In the genomic region with DNA sequence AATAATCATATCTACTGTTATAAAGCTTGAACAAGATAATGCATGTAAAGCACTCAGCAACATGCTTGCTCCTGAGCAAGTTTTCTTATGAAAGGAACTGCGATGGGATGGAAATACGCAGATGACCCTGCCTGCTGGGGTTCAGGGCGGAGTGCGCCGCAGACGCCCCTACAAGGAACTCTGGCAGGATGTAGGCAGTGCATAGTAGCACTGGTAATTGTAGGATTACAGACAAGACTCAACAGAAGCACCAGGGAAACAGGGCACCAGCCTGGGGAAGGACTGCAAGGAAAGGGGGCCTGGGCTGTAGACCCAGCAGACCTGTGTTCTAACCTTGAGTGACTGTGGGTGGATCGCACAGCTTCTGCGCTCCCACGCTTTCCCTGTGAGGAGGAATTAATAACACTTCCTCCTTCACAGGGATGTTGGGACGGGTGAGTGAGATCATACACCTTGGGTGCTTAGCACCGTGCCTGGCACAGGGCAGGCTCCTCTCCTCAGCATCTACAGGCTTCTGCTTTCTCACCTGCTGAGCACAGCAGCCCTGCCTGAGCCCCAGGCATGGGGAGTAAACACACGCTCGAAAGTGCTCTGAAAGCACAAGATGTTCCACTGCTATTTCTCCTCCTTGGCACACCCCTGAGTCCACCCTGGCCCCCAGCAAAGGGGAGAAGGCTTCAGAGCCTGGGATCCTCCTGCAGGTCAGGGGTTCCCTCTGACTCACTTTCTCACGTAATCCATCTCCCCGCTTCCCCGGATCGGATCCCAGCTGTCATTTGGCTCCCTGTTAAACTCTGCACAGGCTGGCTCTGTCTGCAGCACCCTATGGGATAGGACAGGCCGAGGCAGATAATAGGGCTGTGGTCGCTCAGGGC, we compare ENCODE assay signal across 13 cellular contexts. TPM values are rescaled to one million over a fixed set of nuclear protein-coding genes. Genes with fewer than 3 reads are reported as not detected.
A peak's percentile ranks its signal among the peaks of the same experiment; 100 is the strongest.
DNase-seq lines count a peak whose midpoint lies in the region; ATAC-seq, FAIRE-seq and TF ChIP-seq lines count a peak whose summit lies in the region.
"Had no signal": no experiment of that assay in that cellular context is flagged by ENCODE, and none has a peak within 500 bp of the region (broad histone marks: within the 10 kb centered on the region; RNA-seq: fewer than 3 reads in every experiment).

No MANE protein-coding gene starts in this region.

- H3K9me3 Mint-ChIP-seq in natural killer cell: no peaks in the 10 kb centered on the region
- no peaks in the 10 kb centered on the region for H3K9me3 Mint-ChIP-seq in natural killer cell treated with Interleukin-12 subunit alpha and Interleukin-12 subunit beta and Interleukin-15 and Interleukin-18, amount 100 ng/mL, for 72 hours
- no peaks in the 10 kb centered on the region for H3K9me3 Mint-ChIP-seq in naive B cell

- ATAC-seq in natural killer cell (no peak), naive B cell (ENCODE audit: low read depth in 2 of 2) (no peak)
- no peak for ATAC-seq in natural killer cell treated with Interleukin-12 subunit alpha and Interleukin-12 subunit beta and Interleukin-15 and Interleukin-18, amount 100 ng/mL, for 72 hours

- H3K36me3 Mint-ChIP-seq in natural killer cell (no peaks in the 10 kb centered on the region), naive B cell (no peaks in the 10 kb centered on the region)
- no peaks in the 10 kb centered on the region for H3K36me3 Mint-ChIP-seq in natural killer cell treated with Interleukin-12 subunit alpha and Interleukin-12 subunit beta and Interleukin-15 and Interleukin-18, amount 100 ng/mL, for 72 hours

- DNase-seq in natural killer cell (peak; percentile 15), epithelial cell of prostate (ENCODE audit: low read depth, low spot score) (no peak), naive B cell (no peak), uterus (peak; percentile 71 to 74), substantia nigra (lab: John Stamatoyannopoulos, UW) (no peak), NCI-H1092 treated with DMSO at 0.1 percent for 48 hours (lab: John Stamatoyannopoulos, UW) (no peak), GM12892 (ENCODE audit: insufficient read length) (no peak)
- DNase-seq in natural killer cell treated with Interleukin-12 subunit alpha and Interleukin-12 subunit beta and Interleukin-15 and Interleukin-18, amount 100 ng/mL, for 72 hours (ENCODE audit: low spot score): no peak
- DNase-seq: C1 segment of cervical spinal cord, colonic mucosa, MG63, NCI-H69 had no signal

- no peak for TF ChIP-seq POLR2A in uterus (IDR thresholded peaks at IDR 0.05)
- no peak for TF ChIP-seq POLR2A in GM12892 (IDR thresholded peaks at IDR 0.05; ENCODE audit: low read depth, low read length)

- H3K9me3 ChIP-seq in uterus: no peaks in the 10 kb centered on the region
- H3K9me3 ChIP-seq: colonic mucosa, MG63 had no signal

- H3K27me3 Mint-ChIP-seq in natural killer cell (ENCODE audit: low read depth in 2 of 2) (no peaks in the 10 kb centered on the region), naive B cell (no peaks in the 10 kb centered on the region)
- no peaks in the 10 kb centered on the region for H3K27me3 Mint-ChIP-seq in natural killer cell treated with Interleukin-12 subunit alpha and Interleukin-12 subunit beta and Interleukin-15 and Interleukin-18, amount 100 ng/mL, for 72 hours

- H3K4me1 ChIP-seq in uterus: peaks cover 11 to 29% of the 10 kb centered on the region in 2 donors

- no peak for FAIRE-seq in GM12892 (lab: Jason Lieb, UNC)

- H3K4me3 ChIP-seq in uterus: no peak overlapping the region
- H3K4me3 ChIP-seq: colonic mucosa, MG63 had no signal

- peak overlapping the region; percentile 47 for H3K4me3 Mint-ChIP-seq in natural killer cell
- H3K4me3 Mint-ChIP-seq in natural killer cell treated with Interleukin-12 subunit alpha and Interleukin-12 subunit beta and Interleukin-15 and Interleukin-18, amount 100 ng/mL, for 72 hours: no peak overlapping the region
- peak overlapping the region in 3 of 8 donors; percentile 5 to 31 (median 21) for H3K4me3 Mint-ChIP-seq in naive B cell

- TF ChIP-seq CTCF in natural killer cell (IDR thresholded peaks at IDR 0.05) (no peak), uterus (IDR thresholded peaks at IDR 0.05) (no peak)

- intact Hi-C loops in natural killer cell (cut with micrococcal nuclease) (loop anchor here (2.0 kb wide), 1 partner anchor 16 kb away; no protein-coding TSS in a partner anchor), uterus (cut with DNase I; ENCODE audit: low total_unique reads) (no loop called here)

- H3K27me3 ChIP-seq in uterus: no peaks in the 10 kb centered on the region
- H3K27me3 ChIP-seq: colonic mucosa, MG63 had no signal

- H3K36me3 ChIP-seq in uterus: no peaks in the 10 kb centered on the region

- H3K27ac ChIP-seq in epithelial cell of prostate: peak overlapping the region; percentile 100
- H3K27ac ChIP-seq in uterus: peak overlapping the region; percentile 20 to 72
- H3K27ac ChIP-seq in substantia nigra (ENCODE audit: low read depth, low read length, poor library complexity, severe bottlenecking): no peak overlapping the region
- H3K27ac ChIP-seq: colonic mucosa, parathyroid adenoma had no signal

- peak overlapping the region; percentile 70 to 100 for H3K27ac Mint-ChIP-seq in natural killer cell
- peak overlapping the region in 1 of 2 donors; percentile 59 for H3K27ac Mint-ChIP-seq in natural killer cell treated with Interleukin-12 subunit alpha and Interleukin-12 subunit beta and Interleukin-15 and Interleukin-18, amount 100 ng/mL, for 72 hours
- H3K27ac Mint-ChIP-seq in naive B cell: peak overlapping the region; percentile 14 to 86 (median 68)

- H3K4me1 Mint-ChIP-seq in natural killer cell: peaks cover 73 to 82% of the 10 kb centered on the region in 2 donors
- H3K4me1 Mint-ChIP-seq in natural killer cell treated with Interleukin-12 subunit alpha and Interleukin-12 subunit beta and Interleukin-15 and Interleukin-18, amount 100 ng/mL, for 72 hours (ENCODE audit: low read depth in 2 of 2): peaks cover 65 to 67% of the 10 kb centered on the region in 2 donors
- peaks cover 63 to 74% (median 68%) of the 10 kb centered on the region in 3 donors for H3K4me1 Mint-ChIP-seq in naive B cell

RNA-seq across cellular contexts. Expression of a gene that starts 19.2 kb away (rescaled TPM):
- total RNA-seq in natural killer cell: 100 to 1,000 TPM; 172 to 225 (median 176) TPM
- 10 to 100 TPM; 42.1 to 63.0 TPM for total RNA-seq in natural killer cell treated with Interleukin-12 subunit alpha and Interleukin-12 subunit beta and Interleukin-15 and Interleukin-18, amount 100 ng/mL, for 72 hours
- 10 to 100 TPM; 16.5 to 34.4 (median 19.6) TPM for polyA plus RNA-seq in naive B cell (ENCODE audit: low read depth in 6 of 6)
- 10 to 100 TPM in 3 of 4 donors, 1 to 10 TPM in 1; 10.0 to 32.6 (median 22.4) TPM for total RNA-seq in uterus
- polyA plus RNA-seq in GM12892 (2012; ENCODE audit: missing spikeins): 2.7 TPM

RNA-seq across cellular contexts. Expression of a gene that starts 34.6 kb away (rescaled TPM):
- total RNA-seq in natural killer cell (under 1 TPM; 0.07 to 0.15 (median 0.11) TPM), uterus (1 to 10 TPM in 3 of 4 donors, under 1 TPM in 1; 0.29 to 2.2 (median 1.3) TPM)
- under 1 TPM; 0.38 to 0.67 TPM for total RNA-seq in natural killer cell treated with Interleukin-12 subunit alpha and Interleukin-12 subunit beta and Interleukin-15 and Interleukin-18, amount 100 ng/mL, for 72 hours
- not detected for polyA plus RNA-seq in naive B cell (ENCODE audit: low read depth in 6 of 6)
- polyA plus RNA-seq in GM12892 (2012; ENCODE audit: missing spikeins): 0.19 TPM

RNA-seq across cellular contexts. Expression of a gene that starts 50.1 kb away (rescaled TPM):
- total RNA-seq in natural killer cell (1 to 10 TPM in 1 of 3 donors, under 1 TPM in 2; 0.75 to 1.4 (median 0.84) TPM), uterus (10 to 100 TPM in 1 of 4 donors, 1 to 10 TPM in 1, under 1 TPM in 1, not detected in 1; under 0.01 to 10.6 (median 5.6) TPM)
- total RNA-seq in natural killer cell treated with Interleukin-12 subunit alpha and Interleukin-12 subunit beta and Interleukin-15 and Interleukin-18, amount 100 ng/mL, for 72 hours: under 1 TPM; 0.53 to 0.93 TPM
- polyA plus RNA-seq in naive B cell (ENCODE audit: low read depth in 6 of 6): under 1 TPM in 5 of 6 donors, not detected in 1; 0.21 to 0.78 (median 0.49) TPM
- polyA plus RNA-seq in GM12892 (2012; ENCODE audit: missing spikeins): 1.2 TPM

Comparison
In these comparisons a context has a peak if more than half of its experiments do, and no peak if none do; other contexts are left out.
1. DNase-seq: peak in natural killer cell (single experiment) and uterus (2 of 2); none in natural killer cell treated with Interleukin-12 subunit alpha and Interleukin-12 subunit beta and Interleukin-15 and Interleukin-18, amount 100 ng/mL, for 72 hours (single experiment), epithelial cell of prostate (single experiment), naive B cell (single experiment), substantia nigra (0 of 49), NCI-H1092 treated with DMSO at 0.1 percent for 48 hours (single experiment) and GM12892 (single experiment).